Comparison of ENCODE assay signal across 10 cellular contexts in genomic region chr22:38906024-38906423, GRCh38. TPM values are rescaled to one million over a fixed set of nuclear protein-coding genes. Genes with fewer than 3 reads are reported as not detected.
"Had no signal": no experiment of that assay in that cellular context is flagged by ENCODE, and none has a peak within 500 bp of the region (broad histone marks: within the 10 kb centered on the region; RNA-seq: fewer than 3 reads in every experiment).

No MANE protein-coding gene starts in this region.

- FAIRE-seq: H1, H54, HTR-8/SVneo, K562 had no signal

- H3K4me3 Mint-ChIP-seq: GM23338, H9, HFFc6 had no signal

- H3K27ac Mint-ChIP-seq: GM23338, H9, HFFc6 had no signal

- H3K4me1 Mint-ChIP-seq: GM23338, H9 had no signal

- DNase-seq: H9, HCEC 1CT, HFFc6, IMR-90 had no signal

- H3K4me3 ChIP-seq: GM23338, K562 had no signal

- ATAC-seq: GM23338, K562 had no signal

RNA-seq across cellular contexts. Expression of gene APOBEC3A, which starts 51.4 kb away (rescaled TPM):
- total RNA-seq: GM23338, H1, H9, HFFc6, HT-29, IMR-90, K562 had no signal
- polyA plus RNA-seq: H1, IMR-90 had no signal
